Comparison of ENCODE assay signal across 16 cellular contexts in genomic region chr2:19670303-19670702, GRCh38.
A peak's percentile ranks its signal among the peaks of the same experiment; 100 is the strongest.
DNase-seq lines count a peak whose midpoint lies in the region; TF ChIP-seq lines count a peak whose summit lies in the region.
"Had no signal": no experiment of that assay in that cellular context is flagged by ENCODE, and none has a peak within 500 bp of the region (broad histone marks: within the 10 kb centered on the region; RNA-seq: fewer than 3 reads in every experiment).

No MANE protein-coding gene starts in this region.

- DNase-seq in EH (ENCODE audit: low read depth) (peak; percentile 68), amniotic epithelial cell (ENCODE audit: low read depth) (peak; percentile 23), left kidney (ENCODE audit: low read depth, low spot score) (peak; percentile 94), sigmoid colon (no peak), NCI-H524 (lab: John Stamatoyannopoulos, UW) (no peak), AG08395 (ENCODE audit: low spot score) (no peak), 8988T (no peak)
- DNase-seq: ACHN; C1 segment of cervical spinal cord; Calu3; CD4-positive, alpha-beta T cell; DMS 273 treated with DMSO at 0.1 percent for 48 hours; GDM1; H7; KG1 had no signal

- H3K9me3 ChIP-seq in sigmoid colon = no peaks in the 10 kb centered on the region

- H3K4me3 ChIP-seq in sigmoid colon = no peak overlapping the region
- H3K4me3 ChIP-seq: GM23338 had no signal

- peak in 3 of 4 donors; percentile 21 to 73 (median 26) for TF ChIP-seq EP300 in sigmoid colon (IDR thresholded peaks at IDR 0.05)

- intact Hi-C loops in sigmoid colon (cut with DNase I) = loop anchor here (2.0 kb wide), 1 partner anchor 694 kb away; no protein-coding TSS in a partner anchor

- 20 to 57% methylated on average over 2 of the region's 2 CpGs for WGBS in sigmoid colon, 2 donors

- H3K27me3 ChIP-seq in sigmoid colon = peaks cover 0 to 5% (median 0%) of the 10 kb centered on the region in 3 donors

- H3K36me3 ChIP-seq in sigmoid colon = no peaks in the 10 kb centered on the region

- TF ChIP-seq CTCF in sigmoid colon (IDR thresholded peaks at IDR 0.05) = no peak

- no peak for TF ChIP-seq POLR2A in sigmoid colon (IDR thresholded peaks at IDR 0.05)

- H3K4me1 ChIP-seq in sigmoid colon = peaks cover 0 to 21% (median 18%) of the 10 kb centered on the region in 4 donors

- peak overlapping the region in 2 of 4 donors; percentile 8 to 28 for H3K27ac ChIP-seq in sigmoid colon

Comparison
In these comparisons a context has a peak if more than half of its experiments do, and no peak if none do; other contexts are left out.
1. DNase-seq: peak in EH (single experiment), amniotic epithelial cell (single experiment) and left kidney (single experiment); none in sigmoid colon (single experiment), NCI-H524 (0 of 2), AG08395 (single experiment) and 8988T (single experiment).